9 cellular contexts compared by ENCODE assay signal in the genomic region with DNA sequence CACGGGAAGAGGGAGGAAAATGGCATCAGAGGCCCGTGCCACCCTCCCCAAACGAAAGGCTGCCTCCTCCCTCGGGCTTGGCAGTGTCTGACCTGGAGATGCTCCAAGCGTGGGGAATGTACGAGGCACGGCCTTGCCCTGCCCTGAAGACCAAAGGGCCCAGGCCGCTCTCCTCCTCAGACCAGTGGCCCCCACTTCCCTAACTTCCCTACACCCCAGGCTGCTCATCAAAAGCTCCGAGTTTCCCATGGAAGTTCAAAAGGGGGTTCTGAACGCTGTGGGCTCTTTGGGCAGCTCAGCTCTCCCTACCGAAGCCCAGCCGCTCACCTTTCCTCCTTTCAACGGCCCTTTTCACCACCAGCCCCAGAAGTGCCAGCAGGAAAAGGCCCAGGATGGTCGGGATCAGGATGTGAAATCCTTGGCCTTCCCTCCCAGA. TPM values are rescaled to one million over a fixed set of nuclear protein-coding genes. Genes with fewer than 3 reads are reported as not detected.
DNase-seq lines count a peak whose midpoint lies in the region; ATAC-seq and TF ChIP-seq lines count a peak whose summit lies in the region.
"Had no signal": no experiment of that assay in that cellular context is flagged by ENCODE, and none has a peak within 500 bp of the region (broad histone marks: within the 10 kb centered on the region; RNA-seq: fewer than 3 reads in every experiment).

No MANE protein-coding gene starts in this region.

- no peaks in the 10 kb centered on the region for H3K9me3 Mint-ChIP-seq in activated CD4-positive, alpha-beta T cell treated with anti-CD3 and anti-CD28 coated beads for 36 hours (ENCODE audit: low read depth)
- no peaks in the 10 kb centered on the region for H3K9me3 Mint-ChIP-seq in MCF 10A (ENCODE audit: unreplicated experiment)

- H3K27ac Mint-ChIP-seq in activated CD4-positive, alpha-beta T cell treated with anti-CD3 and anti-CD28 coated beads for 36 hours = no peak overlapping the region
- H3K27ac Mint-ChIP-seq in MCF 10A (ENCODE audit: low read depth, unreplicated experiment) = peak overlapping the region; percentile 37

- peak overlapping the region in 1 of 2 donors; percentile 27 for H3K27ac ChIP-seq in testis

- H3K4me3 ChIP-seq in testis = peak overlapping the region; percentile 43 to 63

- H3K36me3 ChIP-seq in testis (ENCODE audit: low read depth, missing control alignments) = no peaks in the 10 kb centered on the region

- H3K27me3 Mint-ChIP-seq in activated CD4-positive, alpha-beta T cell treated with anti-CD3 and anti-CD28 coated beads for 36 hours = no peaks in the 10 kb centered on the region
- H3K27me3 Mint-ChIP-seq in MCF 10A (ENCODE audit: insufficient read depth, unreplicated experiment) = peaks cover 25% of the 10 kb centered on the region

- no peak for DNase-seq in activated CD4-positive, alpha-beta T cell treated with anti-CD3 and anti-CD28 coated beads for 36 hours
- DNase-seq in activated CD4-positive, alpha-beta T cell treated with anti-CD3 and anti-CD28 coated beads for 4 hours = no peak
- DNase-seq in MCF 10A (ENCODE audit: unreplicated experiment) (no peak), left colon (no peak), testis (peak; percentile 29), NCI-H1694 (lab: John Stamatoyannopoulos, UW) (no peak), GM10248 (ENCODE audit: extremely low spot score) (no peak)
- DNase-seq: stimulated activated CD4-positive, alpha-beta T cell treated with anti-CD3 and anti-CD28 coated beads, Interleukin-1b, Interleukin-23, amount 100 ng/mL, for 48 hours had no signal

- POLR2A ChIA-PET in activated CD4-positive, alpha-beta T cell treated with anti-CD3 and anti-CD28 coated beads for 36 hours (lab: Charles Lee) = interaction anchor here (0.6 kb wide), 1 partner anchor 108 kb away, joined by 3 read pairs; no protein-coding TSS in a partner anchor
- POLR2A ChIA-PET in MCF 10A (lab: Yijun Ruan, JAX) (interaction anchor here (0.6 to 8.1 kb wide), 35 partner anchors 14 to 298 kb away, joined by 3 to 271 read pairs (median 7); partner anchors contain the start of genes C1orf116, DYRK3, EIF2D and IL20), GM10248 (lab: Yijun Ruan, JAX) (no interaction called here)

- BruUV-seq in MCF 10A (replicated peaks; lab: Mats Ljungman, UMichigan) = TSS peak; percentile 61

- no peak for ATAC-seq in activated CD4-positive, alpha-beta T cell treated with anti-CD3 and anti-CD28 coated beads for 36 hours
- ATAC-seq in left colon = peak; percentile 5
- ATAC-seq in GM21529 (IDR thresholded peaks at IDR 0.05; ENCODE audit: unreplicated experiment) = no peak

- CTCF ChIA-PET in activated CD4-positive, alpha-beta T cell treated with anti-CD3 and anti-CD28 coated beads for 36 hours (lab: Charles Lee) = interaction anchor here (0.7 to 3.3 kb wide), 30 partner anchors 9 to 961 kb away, joined by 3 to 24 read pairs (median 6); partner anchors contain the start of genes DYRK3, FCMR, IKBKE and IL10
- CTCF ChIA-PET in MCF 10A (lab: Yijun Ruan, JAX) = interaction anchor here (0.6 to 6.1 kb wide), 56 partner anchors 9 to 590 kb away, joined by 3 to 89 read pairs (median 5); partner anchors contain the start of genes C1orf116, DYRK3, FCAMR and IL20
- CTCF ChIA-PET in GM10248 (lab: Yijun Ruan, JAX) = interaction anchor here (1.0 to 3.6 kb wide), 15 partner anchors 8 to 246 kb away, joined by 3 to 29 read pairs (median 7); partner anchors contain the start of genes FCMR, IL20 and IL24

- no peaks in the 10 kb centered on the region for H3K4me1 ChIP-seq in testis

- H3K27me3 ChIP-seq in testis = no peaks in the 10 kb centered on the region

- H3K4me1 Mint-ChIP-seq in activated CD4-positive, alpha-beta T cell treated with anti-CD3 and anti-CD28 coated beads for 36 hours = peaks cover 88% of the 10 kb centered on the region
- H3K4me1 Mint-ChIP-seq in MCF 10A (ENCODE audit: insufficient read depth, unreplicated experiment) = peaks cover 43% of the 10 kb centered on the region

- WGBS in testis, 2 donors = 8 to 15% methylated on average over 8 to 14 of the region's 14 CpGs

- TF ChIP-seq POLR2A in testis (IDR thresholded peaks at IDR 0.05) = no peak

- intact Hi-C loops in activated CD4-positive, alpha-beta T cell treated with anti-CD3 and anti-CD28 coated beads for 36 hours (cut with DNase I, micrococcal nuclease) = loop anchor here in 1 of 2 experiments (2.0 to 10.0 kb wide), 4 partner anchors 13 to 435 kb away; partner anchors contain the start of genes IKBKE and IL24
- intact Hi-C loops in MCF 10A (cut with micrococcal nuclease) (loop anchor here (1.0 to 10.0 kb wide), 5 partner anchors 20 to 495 kb away; partner anchors contain the start of genes MAPKAPK2, PFKFB2 and YOD1), left colon (cut with DNase I, micrococcal nuclease) (loop anchor here in 1 of 2 donors (10.0 kb wide), 2 partner anchors 175 to 275 kb away; partner anchors contain the start of gene DYRK3), testis (cut with DNase I; ENCODE audit: low total_unique reads) (loop anchor here (5.0 to 10.0 kb wide), 2 partner anchors 173 to 275 kb away; partner anchors contain the start of gene DYRK3)

- no peak for TF ChIP-seq CTCF in MCF 10A (IDR thresholded peaks at IDR 0.05; ENCODE audit: unreplicated experiment)
- no peak for TF ChIP-seq CTCF in testis (IDR thresholded peaks at IDR 0.05)
- no peak for TF ChIP-seq CTCF in GM10248 (IDR thresholded peaks at IDR 0.05; ENCODE audit: control extremely low read depth, extremely low read depth, low read depth, missing control alignments)

- H3K36me3 Mint-ChIP-seq in activated CD4-positive, alpha-beta T cell treated with anti-CD3 and anti-CD28 coated beads for 36 hours (ENCODE audit: low read depth) = peaks cover 32% of the 10 kb centered on the region
- H3K36me3 Mint-ChIP-seq in MCF 10A (ENCODE audit: insufficient read depth, unreplicated experiment) = no peaks in the 10 kb centered on the region

- H3K9me3 ChIP-seq in testis = no peaks in the 10 kb centered on the region

- H3K4me3 Mint-ChIP-seq in activated CD4-positive, alpha-beta T cell treated with anti-CD3 and anti-CD28 coated beads for 36 hours = peak overlapping the region; percentile 24
- peak overlapping the region; percentile 68 for H3K4me3 Mint-ChIP-seq in MCF 10A (ENCODE audit: unreplicated experiment)

RNA-seq across cellular contexts. Expression of gene FCMR, which starts 11.8 kb away (rescaled TPM):
- total RNA-seq in activated CD4-positive, alpha-beta T cell treated with anti-CD3 and anti-CD28 coated beads for 36 hours = 10 to 100 TPM; 41.6 to 49.3 TPM
- total RNA-seq in MCF 10A (2022) (10.1 and 18.0 TPM in 2 replicates), left colon (1 to 10 TPM; 1.6 to 4.8 TPM), testis (1 to 10 TPM; 1.1 to 1.3 TPM)
- polyA plus RNA-seq in testis (ENCODE audit: insufficient read depth, low read depth, low replicate concordance) = 5.3 TPM

RNA-seq across cellular contexts. Expression of gene IL24, which starts 12.7 kb away (rescaled TPM):
- total RNA-seq in activated CD4-positive, alpha-beta T cell treated with anti-CD3 and anti-CD28 coated beads for 36 hours = 10 to 100 TPM in 1 of 2 experiments, 1 to 10 TPM in 1; 10.0 to 10.7 TPM
- total RNA-seq in MCF 10A (2022) (0.58 and 1.1 TPM in 2 replicates), left colon (not detected), testis (not detected)
- polyA plus RNA-seq in testis (ENCODE audit: insufficient read depth, low read depth, low replicate concordance) = not detected

RNA-seq across cellular contexts. Expression of gene PIGR, which starts 36.4 kb away (rescaled TPM):
- under 1 TPM; 0.07 to 0.54 TPM for total RNA-seq in activated CD4-positive, alpha-beta T cell treated with anti-CD3 and anti-CD28 coated beads for 36 hours
- total RNA-seq in MCF 10A (2022) (not detected in 2 replicates), left colon (over 10,000 TPM; 10,148 to 12,746 TPM), testis (not detected)
- 0.38 TPM for polyA plus RNA-seq in testis (ENCODE audit: insufficient read depth, low read depth, low replicate concordance)

RNA-seq across cellular contexts. Expression of gene IL20, which starts 44.5 kb away (rescaled TPM):
- not detected for total RNA-seq in activated CD4-positive, alpha-beta T cell treated with anti-CD3 and anti-CD28 coated beads for 36 hours
- total RNA-seq in MCF 10A (2022) = not detected in 2 replicates
- not detected for total RNA-seq in left colon
- total RNA-seq in testis = under 1 TPM in 1 of 2 donors, not detected in 1; 0.43 TPM
- 0.37 TPM for polyA plus RNA-seq in testis (ENCODE audit: insufficient read depth, low read depth, low replicate concordance)

Comparison
In these comparisons a context has a peak if more than half of its experiments do, and no peak if none do; other contexts are left out.
1. RNA of gene PIGR, which starts 36.4 kb away (total RNA-seq): 10,148 to 12,746 TPM in left colon; 0.07 to 0.54 TPM in activated CD4-positive, alpha-beta T cell treated with anti-CD3 and anti-CD28 coated beads for 36 hours, not detected in testis and not detected in MCF 10A; every median in the first group is over 1,000 times any median in the second.